ENCODE assay signal across 18 cellular contexts in the genomic region with DNA sequence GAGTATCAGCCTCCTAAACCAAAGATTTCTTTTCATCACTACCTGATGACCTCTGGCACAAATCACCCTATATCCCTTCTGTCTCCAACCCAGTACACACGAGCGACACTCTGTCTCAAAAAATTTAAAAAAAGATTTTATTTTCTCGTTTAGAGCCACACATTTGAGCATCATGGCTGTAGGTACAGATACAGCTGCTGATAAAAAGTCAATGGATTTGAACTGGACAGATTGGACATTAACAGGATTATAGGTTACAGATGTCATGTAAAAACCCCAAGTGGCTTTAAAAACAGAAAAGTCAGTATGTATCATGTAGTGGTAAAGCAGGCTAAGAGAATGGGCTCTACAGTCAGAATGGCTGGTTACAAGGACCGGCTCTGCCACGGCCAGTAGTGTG.
DNase-seq lines count a peak whose midpoint lies in the region; ATAC-seq and TF ChIP-seq lines count a peak whose summit lies in the region.
"Had no signal": no experiment of that assay in that cellular context is flagged by ENCODE, and none has a peak within 500 bp of the region (broad histone marks: within the 10 kb centered on the region; RNA-seq: fewer than 3 reads in every experiment).

No MANE protein-coding gene starts in this region.

- H3K36me3 Mint-ChIP-seq in mesothelial cell of epicardium: no peaks in the 10 kb centered on the region
- no peaks in the 10 kb centered on the region for H3K36me3 Mint-ChIP-seq in type B pancreatic cell
- H3K36me3 Mint-ChIP-seq: CD14-positive monocyte had no signal

- peaks cover 0 to 9% of the 10 kb centered on the region in 2 experiments; a peak in 2 of 4 replicates for H3K79me1 ChIP-seq in IMR-90 (ENCODE audit: low read depth in 1 of 2, low read length in 2 of 2)

- peak overlapping the region; percentile 61; the same call in 1 of the 2 replicates for H2AK5ac ChIP-seq in IMR-90 (ENCODE audit: low read depth, low read length)

- H4K91ac ChIP-seq in IMR-90 (ENCODE audit: insufficient read depth, low read depth, low read length): no peak overlapping the region

- in situ Hi-C loops in IMR-90 (cut with MboI; ENCODE audit: low sequenced_read_pairs): loop anchor here (5.0 to 25.0 kb wide), 4 partner anchors 170 to 1043 kb away; no protein-coding TSS in a partner anchor

- no peak overlapping the region for H3K56ac ChIP-seq in IMR-90 (ENCODE audit: extremely low read depth, insufficient read depth, low read length)

- DNase-seq in IMR-90 (no peak), NCI-H82 treated with DMSO at 0.1 percent for 48 hours (lab: John Stamatoyannopoulos, UW; ENCODE audit: unreplicated experiment) (peak; percentile 39), mesothelial cell of epicardium (ENCODE audit: low spot score in 2 of 2, unreplicated experiment in 2 of 2) (no peak), type B pancreatic cell (ENCODE audit: extremely low spot score, unreplicated experiment) (no peak), T1000 (lab: John Stamatoyannopoulos, UW) (no peak), dorsolateral prefrontal cortex (no peak)
- DNase-seq: 8988T; CD4-positive, alpha-beta memory T cell; DMS153; DMS79; GDM1; GOT3; H7; HFFc6 had no signal

- H2BK5ac ChIP-seq in IMR-90 (ENCODE audit: low read depth, low read length, poor library complexity, severe bottlenecking): no peak overlapping the region

- no TSS peak for BruUV-seq in IMR-90 (replicated peaks; lab: Mats Ljungman, UMichigan)

- H2BK15ac ChIP-seq in IMR-90 (ENCODE audit: low read depth, low read length): peak overlapping the region; percentile 92

- H3K4me3 ChIP-seq in IMR-90 (ENCODE audit: insufficient read depth, low read depth, low read length) (no peak overlapping the region), dorsolateral prefrontal cortex (no peak overlapping the region)
- H3K4me3 ChIP-seq: BLaER1 had no signal

- H3K36me3 ChIP-seq in IMR-90 (ENCODE audit: control insufficient read depth, insufficient read depth, low read length): no peaks in the 10 kb centered on the region
- H3K36me3 ChIP-seq: BLaER1 had no signal

- H3K27ac Mint-ChIP-seq in mesothelial cell of epicardium: peak overlapping the region; percentile 24
- peak overlapping the region; percentile 29 for H3K27ac Mint-ChIP-seq in type B pancreatic cell
- H3K27ac Mint-ChIP-seq: HFFc6 had no signal

- H3K27me3 ChIP-seq in IMR-90 (ENCODE audit: control insufficient read depth, insufficient read depth, low read length): no peaks in the 10 kb centered on the region
- no peaks in the 10 kb centered on the region for H3K27me3 ChIP-seq in dorsolateral prefrontal cortex
- H3K27me3 ChIP-seq: BLaER1 had no signal

- WGBS in IMR-90 (ENCODE audit: extremely low coverage in 2 of 2, insufficient read length in 1 of 2), 2 experiments: 100% methylated on average over 2 of the region's 5 CpGs; no CpG with 5 or more reads in 1 of the 2 experiments

- H3K27ac ChIP-seq in IMR-90 (ENCODE audit: insufficient read depth, low read length) (no peak overlapping the region), dorsolateral prefrontal cortex (no peak overlapping the region)
- H3K27ac ChIP-seq: BLaER1 had no signal

- H3K9me3 ChIP-seq in IMR-90 (ENCODE audit: control insufficient read depth, insufficient read depth, low read length): no peaks in the 10 kb centered on the region
- H3K9me3 ChIP-seq: BLaER1 had no signal

- H3K23ac ChIP-seq in IMR-90 (ENCODE audit: low read depth, low read length): no peak overlapping the region

- CTCF ChIA-PET in IMR-90 (lab: Yijun Ruan, JAX): interaction anchor here (0.7 kb wide), 1 partner anchor 69 kb away, joined by 3 read pairs; no protein-coding TSS in a partner anchor

- H2AK9ac ChIP-seq in IMR-90 (replicated peaks; ENCODE audit: low read depth, low read length, poor library complexity): no peak overlapping the region

- no peak for TF ChIP-seq POLR2A in IMR-90 (IDR thresholded peaks at IDR 0.05; ENCODE audit: low read depth, low read length)

- intact Hi-C loops in IMR-90 (cut with micrococcal nuclease): loop anchor here (5.0 to 10.0 kb wide), 8 partner anchors 260 to 868 kb away; a partner anchor contains a TSS
- intact Hi-C loops in dorsolateral prefrontal cortex (cut with DNase I): loop anchor here in 1 of 2 donors (10.0 kb wide), 1 partner anchor 1040 kb away; no protein-coding TSS in a partner anchor

- H2BK20ac ChIP-seq in IMR-90 (ENCODE audit: low read depth, low read length): peak overlapping the region; percentile 43; the same call in 1 of the 2 replicates

- peak overlapping the region; percentile 78 for H2BK120ac ChIP-seq in IMR-90 (ENCODE audit: low read depth, low read length)

- H3K4ac ChIP-seq in IMR-90 (ENCODE audit: low read depth, low read length): peak overlapping the region; percentile 31

- H2AFZ ChIP-seq in IMR-90 (replicated peaks; ENCODE audit: low read length, poor library complexity): no peak overlapping the region

- H3K4me3 Mint-ChIP-seq in mesothelial cell of epicardium: peak overlapping the region; percentile 3
- H3K4me3 Mint-ChIP-seq in type B pancreatic cell: peak overlapping the region; percentile 30
- H3K4me3 Mint-ChIP-seq: CD14-positive monocyte; CD4-positive, alpha-beta memory T cell; HFFc6 had no signal

- H3K4me1 ChIP-seq in IMR-90 (ENCODE audit: control insufficient read depth, insufficient read depth, low read length): no peaks in the 10 kb centered on the region
- H3K4me1 ChIP-seq: BLaER1 had no signal

- no peak overlapping the region for H3K4me2 ChIP-seq in IMR-90 (ENCODE audit: low read depth, low read length)
- H3K4me2 ChIP-seq: BLaER1 had no signal

- no peaks in the 10 kb centered on the region for H3K27me3 Mint-ChIP-seq in mesothelial cell of epicardium (ENCODE audit: low read depth)
- H3K27me3 Mint-ChIP-seq in type B pancreatic cell: no peaks in the 10 kb centered on the region
- H3K27me3 Mint-ChIP-seq: CD4-positive, alpha-beta memory T cell had no signal

- H3K9me3 Mint-ChIP-seq in mesothelial cell of epicardium: no peaks in the 10 kb centered on the region
- H3K9me3 Mint-ChIP-seq in type B pancreatic cell: no peaks in the 10 kb centered on the region
- H3K9me3 Mint-ChIP-seq: CD14-positive monocyte, HFFc6 had no signal

- H4K5ac ChIP-seq in IMR-90 (ENCODE audit: low read depth, low read length): no peak overlapping the region

- H4K20me1 ChIP-seq in IMR-90 (ENCODE audit: insufficient read depth, low read length): no peaks in the 10 kb centered on the region
- H4K20me1 ChIP-seq: BLaER1 had no signal

- no peak for TF ChIP-seq RAD21 in IMR-90 (IDR thresholded peaks at IDR 0.05; ENCODE audit: low read length)

- no peak overlapping the region for H3K9ac ChIP-seq in IMR-90 (ENCODE audit: low read depth, low read length)
- H3K9ac ChIP-seq: BLaER1 had no signal

- no peak overlapping the region for H3K14ac ChIP-seq in IMR-90 (replicated peaks; ENCODE audit: low read depth, low read length)

- H3K18ac ChIP-seq in IMR-90 (ENCODE audit: low read depth, low read length): no peak overlapping the region

- no peak overlapping the region for H4K8ac ChIP-seq in IMR-90 (ENCODE audit: low read depth in 2 of 2, low read length in 2 of 2)

- POLR2A ChIA-PET in IMR-90 (lab: Charles Lee; ENCODE audit: unreplicated experiment): no interaction called here

- H3K4me1 Mint-ChIP-seq in mesothelial cell of epicardium (peaks cover 53% of the 10 kb centered on the region), type B pancreatic cell (ENCODE audit: unreplicated experiment) (peaks cover 39% of the 10 kb centered on the region)
- H3K4me1 Mint-ChIP-seq: CD14-positive monocyte; CD4-positive, alpha-beta memory T cell had no signal

- dilution Hi-C loops in IMR-90 (cut with HindIII; ENCODE audit: low sequenced_read_pairs, unreplicated experiment): no loop called here

- no peaks in the 10 kb centered on the region for H3K9me1 ChIP-seq in IMR-90 (ENCODE audit: insufficient read depth, low read length)

- ATAC-seq in IMR-90 (ENCODE audit: low read depth) (no peak), HG03025 (IDR thresholded peaks at IDR 0.05; ENCODE audit: low FRiP score, unreplicated experiment) (no peak)
- ATAC-seq: HCT116 had no signal

- TF ChIP-seq CTCF in IMR-90 (conservative IDR thresholded peaks at IDR 0.05; ENCODE audit: low read depth, low read length) (no peak), mesothelial cell of epicardium (IDR thresholded peaks at IDR 0.05; ENCODE audit: unreplicated experiment) (no peak), type B pancreatic cell (conservative IDR thresholded peaks at IDR 0.05) (no peak), dorsolateral prefrontal cortex (IDR thresholded peaks at IDR 0.05 in 54 of 56, conservative IDR thresholded peaks at IDR 0.05 in 2 of 56; ENCODE audit: low read depth in 1 of 56, partially characterized antibody in 56 of 56) (no peak)

TF ChIP-seq in IMR-90, 13 proteins besides CTCF, POLR2A, EP300 and RAD21:
- TF ChIP-seq RFX5 (IDR thresholded peaks at IDR 0.05; ENCODE audit: low read depth, low read length) (no peak), CEBPB (IDR thresholded peaks at IDR 0.05; ENCODE audit: low read depth, low read length) (no peak), FOS (IDR thresholded peaks at IDR 0.05; ENCODE audit: low read depth, low read length) (no peak), MAFK (IDR thresholded peaks at IDR 0.05; ENCODE audit: low read depth, low read length) (no peak), BHLHE40 (IDR thresholded peaks at IDR 0.05; ENCODE audit: low read depth, low read length) (no peak), SMC3 (IDR thresholded peaks at IDR 0.05; ENCODE audit: low read depth, low read length) (no peak)
- TF ChIP-seq, protein P1, sequence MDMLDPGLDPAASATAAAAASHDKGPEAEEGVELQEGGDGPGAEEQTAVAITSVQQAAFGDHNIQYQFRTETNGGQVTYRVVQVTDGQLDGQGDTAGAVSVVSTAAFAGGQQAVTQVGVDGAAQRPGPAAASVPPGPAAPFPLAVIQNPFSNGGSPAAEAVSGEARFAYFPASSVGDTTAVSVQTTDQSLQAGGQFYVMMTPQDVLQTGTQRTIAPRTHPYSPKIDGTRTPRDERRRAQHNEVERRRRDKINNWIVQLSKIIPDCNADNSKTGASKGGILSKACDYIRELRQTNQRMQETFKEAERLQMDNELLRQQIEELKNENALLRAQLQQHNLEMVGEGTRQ (IDR thresholded peaks at IDR 0.05; ENCODE audit: low read depth, low read length): no peak
TF ChIP-seq in IMR-90: peak in this region for 0.
